Comparison of ENCODE assay signal across 8 cellular contexts in genomic region chr15:63212050-63212973, GRCh38. TPM values are rescaled to one million over a fixed set of nuclear protein-coding genes. Genes with fewer than 3 reads are reported as not detected.
DNase-seq lines count a peak whose midpoint lies in the region; ATAC-seq and TF ChIP-seq lines count a peak whose summit lies in the region.

No MANE protein-coding gene starts in this region.

- peak; percentile 59 for ATAC-seq in activated CD8-positive, alpha-beta memory T cell treated with anti-CD3 and anti-CD28 coated beads, Interleukin-2, amount 10 ng/mL, durations not matched to agents 7 days and 5 days
- ATAC-seq in central memory CD8-positive, alpha-beta T cell (replicated peaks; ENCODE audit: extremely low read depth, poor library complexity, severe bottlenecking): no peak
- ATAC-seq in HG03039 (IDR thresholded peaks at IDR 0.05; ENCODE audit: unreplicated experiment): no peak

- no CpG with 5 or more reads among the region's 10 CpGs for WGBS in neuronal stem cell (ENCODE audit: extremely low coverage in 2 of 2, insufficient read length in 2 of 2, insufficient replicate concordance in 1 of 2), 2 donors

- H3K23ac ChIP-seq in neuronal stem cell (ENCODE audit: low read depth, low read length, poor library complexity): no peak overlapping the region

- peak overlapping the region; percentile 50 for H3K4me3 Mint-ChIP-seq in activated CD8-positive, alpha-beta memory T cell treated with anti-CD3 and anti-CD28 coated beads, Interleukin-2, amount 10 ng/mL, durations not matched to agents 7 days and 5 days
- peak overlapping the region; percentile 77 for H3K4me3 Mint-ChIP-seq in central memory CD8-positive, alpha-beta T cell
- no peak overlapping the region for H3K4me3 Mint-ChIP-seq in nephron

- no peak overlapping the region for H3K9ac ChIP-seq in neuronal stem cell (ENCODE audit: low read depth, low read length, poor library complexity)

- no peak overlapping the region for H3K4ac ChIP-seq in neuronal stem cell (ENCODE audit: low read length)

- no peak for DNase-seq in activated CD8-positive, alpha-beta memory T cell treated with anti-CD3 and anti-CD28 coated beads, Interleukin-2, amount 10 ng/mL, durations not matched to agents 7 days and 5 days
- DNase-seq in activated CD8-positive, alpha-beta memory T cell treated with anti-CD3 and anti-CD28 coated beads, Interleukin-2, amount 50 U/mL, for 4 hours: no peak
- DNase-seq in M059J (ENCODE audit: low read depth) (peak; percentile 43), foreskin melanocyte (no peak), neuronal stem cell (ENCODE audit: low spot score) (no peak)
- no peak for DNase-seq in central memory CD8-positive, alpha-beta T cell (ENCODE audit: low spot score in 2 of 2)

- H3K79me1 ChIP-seq in neuronal stem cell (ENCODE audit: low read depth, low read length): peaks cover 2% of the 10 kb centered on the region

- H3K27me3 Mint-ChIP-seq in activated CD8-positive, alpha-beta memory T cell treated with anti-CD3 and anti-CD28 coated beads, Interleukin-2, amount 10 ng/mL, durations not matched to agents 7 days and 5 days: no peaks in the 10 kb centered on the region
- H3K27me3 Mint-ChIP-seq in central memory CD8-positive, alpha-beta T cell: no peaks in the 10 kb centered on the region
- H3K27me3 Mint-ChIP-seq in nephron (ENCODE audit: low read depth): no peaks in the 10 kb centered on the region

- no peak overlapping the region for H2AK5ac ChIP-seq in neuronal stem cell (ENCODE audit: low read depth, low read length)

- no peak overlapping the region for H2BK120ac ChIP-seq in neuronal stem cell (ENCODE audit: low read depth, low read length)

- peaks cover 2 to 14% of the 10 kb centered on the region in 2 donors for H3K4me1 ChIP-seq in neuronal stem cell (ENCODE audit: control insufficient read depth in 2 of 2, insufficient read depth in 1 of 2, low read depth in 1 of 2, low read length in 2 of 2)

- CTCF ChIA-PET in activated CD8-positive, alpha-beta memory T cell treated with anti-CD3 and anti-CD28 coated beads, Interleukin-2, amount 10 ng/mL, durations not matched to agents 7 days and 5 days (lab: Charles Lee): interaction anchor here (1.0 to 2.0 kb wide), 3 partner anchors 15 to 21 kb away, joined by 3 to 11 read pairs (median 6); no protein-coding TSS in a partner anchor

- no peak overlapping the region for H3K27ac ChIP-seq in neuronal stem cell (replicated peaks; ENCODE audit: low read length)

- no peaks in the 10 kb centered on the region for H3K36me3 ChIP-seq in neuronal stem cell (replicated peaks in 1 of 2; ENCODE audit: control insufficient read depth in 2 of 2, insufficient read depth in 2 of 2, low read length in 2 of 2)

- H3K4me3 ChIP-seq in neuronal stem cell (ENCODE audit: low read length in 2 of 2): no peak overlapping the region

- H3K14ac ChIP-seq in neuronal stem cell (ENCODE audit: low read length): no peak overlapping the region

- H3K27me3 ChIP-seq in neuronal stem cell (ENCODE audit: control insufficient read depth in 3 of 3, insufficient read depth in 3 of 3, low read depth in 1 of 3, low read length in 3 of 3): no peaks in the 10 kb centered on the region

- H2BK12ac ChIP-seq in neuronal stem cell (ENCODE audit: low read length): no peak overlapping the region

- TF ChIP-seq CTCF in nephron (IDR thresholded peaks at IDR 0.05; ENCODE audit: unreplicated experiment in 3 of 3): no peak

- no peaks in the 10 kb centered on the region for H3K9me3 ChIP-seq in neuronal stem cell (replicated peaks in 1 of 2; ENCODE audit: control insufficient read depth in 2 of 2, insufficient read depth in 1 of 2, low read depth in 1 of 2, low read length in 2 of 2)

- H3K18ac ChIP-seq in neuronal stem cell (ENCODE audit: low read length): no peak overlapping the region

- H4K8ac ChIP-seq in neuronal stem cell (ENCODE audit: low read depth, low read length): no peak overlapping the region

- H4K91ac ChIP-seq in neuronal stem cell (ENCODE audit: low read depth, low read length, poor library complexity): no peak overlapping the region

- peak overlapping the region; percentile 94 for H3K27ac Mint-ChIP-seq in activated CD8-positive, alpha-beta memory T cell treated with anti-CD3 and anti-CD28 coated beads, Interleukin-2, amount 10 ng/mL, durations not matched to agents 7 days and 5 days
- peak overlapping the region; percentile 91 for H3K27ac Mint-ChIP-seq in central memory CD8-positive, alpha-beta T cell (ENCODE audit: low read depth)
- peak overlapping the region; percentile 81 to 92 (median 91) for H3K27ac Mint-ChIP-seq in nephron

- H3K4me1 Mint-ChIP-seq in activated CD8-positive, alpha-beta memory T cell treated with anti-CD3 and anti-CD28 coated beads, Interleukin-2, amount 10 ng/mL, durations not matched to agents 7 days and 5 days: peaks cover 69% of the 10 kb centered on the region
- peaks cover 73% of the 10 kb centered on the region for H3K4me1 Mint-ChIP-seq in central memory CD8-positive, alpha-beta T cell
- H3K4me1 Mint-ChIP-seq in nephron: peaks cover 46% of the 10 kb centered on the region

- H2AFZ ChIP-seq in neuronal stem cell (ENCODE audit: low read length): no peak overlapping the region

- H3K36me3 Mint-ChIP-seq in activated CD8-positive, alpha-beta memory T cell treated with anti-CD3 and anti-CD28 coated beads, Interleukin-2, amount 10 ng/mL, durations not matched to agents 7 days and 5 days: peaks cover 21% of the 10 kb centered on the region
- H3K36me3 Mint-ChIP-seq in central memory CD8-positive, alpha-beta T cell (ENCODE audit: insufficient read depth): peaks cover 34% of the 10 kb centered on the region
- peaks cover 7% of the 10 kb centered on the region for H3K36me3 Mint-ChIP-seq in nephron (ENCODE audit: low read depth)

- H3K9me3 Mint-ChIP-seq in activated CD8-positive, alpha-beta memory T cell treated with anti-CD3 and anti-CD28 coated beads, Interleukin-2, amount 10 ng/mL, durations not matched to agents 7 days and 5 days (ENCODE audit: low read depth): no peaks in the 10 kb centered on the region
- no peaks in the 10 kb centered on the region for H3K9me3 Mint-ChIP-seq in central memory CD8-positive, alpha-beta T cell
- H3K9me3 Mint-ChIP-seq in nephron: no peaks in the 10 kb centered on the region

- no peak overlapping the region for H3K4me2 ChIP-seq in neuronal stem cell (ENCODE audit: insufficient read depth, low read length, poor library complexity, severe bottlenecking)

- no peak overlapping the region for H2BK5ac ChIP-seq in neuronal stem cell (ENCODE audit: low read length)

- H2BK15ac ChIP-seq in neuronal stem cell (ENCODE audit: low read length): no peak overlapping the region

RNA-seq across cellular contexts. Expression of gene RAB8B, which starts 22.9 kb away (rescaled TPM):
- 100 to 1,000 TPM in 1 of 2 experiments, 10 to 100 TPM in 1; 94.8 to 128 TPM for total RNA-seq in activated CD8-positive, alpha-beta memory T cell treated with anti-CD3 and anti-CD28 coated beads, Interleukin-2, amount 10 ng/mL, durations not matched to agents 7 days and 5 days
- 37.8 and 48.5 TPM in 2 replicates for total RNA-seq in M059J (2014; rRNA removed; shearing (Covaris generic))
- 94.7 TPM for polyA plus RNA-seq in neuronal stem cell (2013, experiment 1 of 2)
- polyA plus RNA-seq in neuronal stem cell (2013, experiment 2 of 2): 90.1 TPM

RNA-seq across cellular contexts. Expression of gene RPS27L, which starts 55.0 kb away (rescaled TPM):
- 100 to 1,000 TPM; 192 to 223 TPM for total RNA-seq in activated CD8-positive, alpha-beta memory T cell treated with anti-CD3 and anti-CD28 coated beads, Interleukin-2, amount 10 ng/mL, durations not matched to agents 7 days and 5 days
- 131 and 242 TPM in 2 replicates for total RNA-seq in M059J (2014; rRNA removed; shearing (Covaris generic))
- 199 TPM for polyA plus RNA-seq in neuronal stem cell (2013, experiment 1 of 2)
- polyA plus RNA-seq in neuronal stem cell (2013, experiment 2 of 2): 200 TPM

Comparison
In these comparisons a context has a peak if more than half of its experiments do, and no peak if none do; other contexts are left out.
1. H3K4me3 Mint-ChIP-seq: peak in activated CD8-positive, alpha-beta memory T cell treated with anti-CD3 and anti-CD28 coated beads, Interleukin-2, amount 10 ng/mL, durations not matched to agents 7 days and 5 days (single experiment) and central memory CD8-positive, alpha-beta T cell (single experiment); none in nephron (0 of 3).
2. Peak in every context shown above with its lines, with median percentiles within 50 percentile points of each other: H3K27ac Mint-ChIP-seq.